In the genomic region with DNA sequence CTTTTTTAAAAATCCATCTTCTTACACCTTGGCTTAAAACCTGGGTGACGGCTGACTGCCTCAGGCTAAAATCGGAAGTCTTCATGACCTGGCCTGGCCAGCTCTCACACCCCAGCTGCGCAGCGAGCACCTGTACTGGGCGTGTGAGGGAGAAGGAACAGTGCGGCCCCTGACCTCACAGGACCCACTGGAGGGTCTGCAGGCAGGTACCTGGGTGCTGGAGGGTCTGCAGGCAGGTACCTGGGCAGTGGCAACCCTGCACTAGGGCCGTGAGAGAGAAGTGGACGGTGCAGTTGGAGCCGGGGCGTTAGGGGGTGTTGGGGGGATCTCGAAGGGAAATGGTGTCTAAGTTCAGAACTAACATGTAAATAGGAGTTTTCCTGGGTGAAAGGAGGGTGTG, we compare ENCODE assay signal across 28 cellular contexts.
"Had no signal": no experiment of that assay in that cellular context is flagged by ENCODE, and none has a peak within 500 bp of the region (broad histone marks: within the 10 kb centered on the region; RNA-seq: fewer than 3 reads in every experiment).

No MANE protein-coding gene starts in this region.

- H3K4me3 Mint-ChIP-seq: effector memory CD8-positive, alpha-beta T cell; naive thymus-derived CD4-positive, alpha-beta T cell; nephron; stimulated activated memory B cell treated with anti-CD40 and anti-IgM and Interleukin-4, amounts not matched to agents 10 μg/mL and 1 μg/mL and 100 μg/mL, for 72 hours; type B pancreatic cell had no signal

- ATAC-seq: effector memory CD8-positive, alpha-beta T cell; gastrocnemius medialis; heart right ventricle; left cardiac atrium; left lung; naive thymus-derived CD4-positive, alpha-beta T cell; pancreas; psoas muscle; right cardiac atrium; stimulated activated memory B cell treated with anti-CD40 and anti-IgM and Interleukin-4, amounts not matched to agents 10 μg/mL and 1 μg/mL and 100 μg/mL, for 72 hours; stimulated activated naive CD8-positive, alpha-beta T cell treated with anti-CD3 and anti-CD28 coated beads, Interleukin-15, Interleukin-2, amounts not matched to agents 100 U/mL and 50 U/mL, for 24 hours had no signal

- H3K9me3 Mint-ChIP-seq: effector memory CD8-positive, alpha-beta T cell; nephron; stimulated activated memory B cell treated with anti-CD40 and anti-IgM and Interleukin-4, amounts not matched to agents 10 μg/mL and 1 μg/mL and 100 μg/mL, for 72 hours; type B pancreatic cell had no signal

- DNase-seq: cortex of kidney; effector memory CD8-positive, alpha-beta T cell; erythroblast; esophagus squamous epithelium; gastrocnemius medialis; heart right ventricle; hippocampal formation; left cardiac atrium; left lung; mesendoderm; midbrain; naive thymus-derived CD4-positive, alpha-beta T cell; pancreas; psoas muscle; right cardiac atrium; spleen; stimulated activated CD4-positive, alpha-beta T cell treated with anti-CD3 and anti-CD28 coated beads, Interleukin-4, amount 100 ng/mL, for 4 hours; stimulated activated naive CD8-positive, alpha-beta T cell treated with anti-CD3 and anti-CD28 coated beads, Interleukin-15, Interleukin-2, amounts not matched to agents 100 U/mL and 50 U/mL, for 24 hours; substantia nigra; testis; tibial artery had no signal

- H3K27ac ChIP-seq: esophagus squamous epithelium, gastrocnemius medialis, heart right ventricle, left lung, neutrophil, pancreas, psoas muscle, skin epidermis, spleen, testis, tibial artery had no signal

- H3K4me1 Mint-ChIP-seq: nephron; stimulated activated memory B cell treated with anti-CD40 and anti-IgM and Interleukin-4, amounts not matched to agents 10 μg/mL and 1 μg/mL and 100 μg/mL, for 72 hours had no signal

- H3K9me3 ChIP-seq: esophagus squamous epithelium, gastrocnemius medialis, heart right ventricle, left lung, neutrophil, pancreas, psoas muscle, spleen, testis, tibial artery had no signal

- FAIRE-seq: endometrium, islet of Langerhans, pancreas had no signal

- H3K27me3 Mint-ChIP-seq: type B pancreatic cell had no signal

- H3K27me3 ChIP-seq: gastrocnemius medialis, heart right ventricle, left lung, neutrophil, pancreas, spleen, testis, tibial artery had no signal

- H3K27ac Mint-ChIP-seq: nephron; stimulated activated memory B cell treated with anti-CD40 and anti-IgM and Interleukin-4, amounts not matched to agents 10 μg/mL and 1 μg/mL and 100 μg/mL, for 72 hours had no signal

- H3K4me1 ChIP-seq: esophagus squamous epithelium, spleen, testis, tibial artery had no signal

- H3K36me3 Mint-ChIP-seq: stimulated activated memory B cell treated with anti-CD40 and anti-IgM and Interleukin-4, amounts not matched to agents 10 μg/mL and 1 μg/mL and 100 μg/mL, for 72 hours had no signal
